ENCODE assay signal across 1 cellular context in genomic region chr4:59728496-59728895, GRCh38.
TF ChIP-seq lines count a peak whose summit lies in the region.

No MANE protein-coding gene starts in this region.

TF ChIP-seq in H1, 55 proteins besides CTCF, POLR2A, EP300 and RAD21 (continued from another document):
- TF ChIP-seq USF2 (IDR thresholded peaks at IDR 0.05; ENCODE audit: low read length) = no peak
